8 cellular contexts compared by ENCODE assay signal in genomic region chr13:107205318-107206112, GRCh38.
DNase-seq lines count a peak whose midpoint lies in the region; ATAC-seq, FAIRE-seq and TF ChIP-seq lines count a peak whose summit lies in the region.

No MANE protein-coding gene starts in this region.

- intact Hi-C loops in prostate gland (cut with DNase I) = no loop called here

- no peaks in the 10 kb centered on the region for H3K36me3 Mint-ChIP-seq in glutamatergic neuron (ENCODE audit: unreplicated experiment)

- H3K36me3 ChIP-seq in RWPE2 (ENCODE audit: low read depth) (no peaks in the 10 kb centered on the region), prostate gland (no peaks in the 10 kb centered on the region)

- H3K4me3 ChIP-seq in RWPE2 (ENCODE audit: severe bottlenecking) = no peak overlapping the region
- no peak overlapping the region for H3K4me3 ChIP-seq in prostate gland

- DNase-seq in HuH-7.5 (ENCODE audit: low spot score) (peak; percentile 34), RWPE2 (ENCODE audit: low spot score) (no peak), glutamatergic neuron (peak; percentile 89), prostate gland (ENCODE audit: low spot score) (peak; percentile 29), SW 1271 (lab: John Stamatoyannopoulos, UW) (no peak)
- peak; percentile 13 to 37 (median 20) for DNase-seq in activated naive CD4-positive, alpha-beta T cell (lab: John Stamatoyannopoulos, UW)

- H3K27me3 ChIP-seq in RWPE2 (ENCODE audit: insufficient read depth, poor library complexity, severe bottlenecking) (peaks cover 3% of the 10 kb centered on the region), prostate gland (replicated peaks; ENCODE audit: insufficient read depth) (no peaks in the 10 kb centered on the region)

- TF ChIP-seq CTCF in RWPE2 (IDR thresholded peaks at IDR 0.05; ENCODE audit: poor library complexity, severe bottlenecking) (peak; percentile 98), glutamatergic neuron (IDR thresholded peaks at IDR 0.05; ENCODE audit: partially characterized antibody, unreplicated experiment) (peak; percentile 98), prostate gland (IDR thresholded peaks at IDR 0.05) (peak; percentile 60 to 84 (median 72))

- H3K9me3 Mint-ChIP-seq in glutamatergic neuron (ENCODE audit: unreplicated experiment) = peaks cover 4% of the 10 kb centered on the region

- 27% methylated on average over 16 of the region's 16 CpGs for WGBS in prostate gland

- peak; percentile 93 for ATAC-seq in GM21619 (IDR thresholded peaks at IDR 0.05; ENCODE audit: unreplicated experiment)
- peak; percentile 82 for ATAC-seq in RWPE2 (ENCODE audit: low read depth)

- TF ChIP-seq POLR2A in prostate gland (IDR thresholded peaks at IDR 0.05) = no peak

- H3K4me3 Mint-ChIP-seq in glutamatergic neuron (ENCODE audit: unreplicated experiment) = peak overlapping the region; percentile 50

- no peaks in the 10 kb centered on the region for H3K27me3 Mint-ChIP-seq in glutamatergic neuron (ENCODE audit: unreplicated experiment)

- H3K4me1 ChIP-seq in RWPE2 (ENCODE audit: insufficient read depth, poor library complexity, severe bottlenecking) = peaks cover 4% of the 10 kb centered on the region
- H3K4me1 ChIP-seq in prostate gland (replicated peaks) = no peaks in the 10 kb centered on the region

- H3K9me3 ChIP-seq in RWPE2 (ENCODE audit: severe bottlenecking) = no peaks in the 10 kb centered on the region
- H3K9me3 ChIP-seq in prostate gland = no peaks in the 10 kb centered on the region

- H3K4me1 Mint-ChIP-seq in glutamatergic neuron (ENCODE audit: low read depth, unreplicated experiment) = peaks cover 4% of the 10 kb centered on the region

- peak; percentile 44 for FAIRE-seq in G401.6 (lab: Jason Lieb, UNC)

- H3K27ac Mint-ChIP-seq in glutamatergic neuron (ENCODE audit: unreplicated experiment) = peak overlapping the region; percentile 41

- H3K27ac ChIP-seq in RWPE2 (ENCODE audit: poor library complexity, severe bottlenecking) (no peak overlapping the region), prostate gland (no peak overlapping the region)

Comparison
In these comparisons a context has a peak if more than half of its experiments do, and no peak if none do; other contexts are left out.
1. DNase-seq: peak in HuH-7.5 (single experiment), activated naive CD4-positive, alpha-beta T cell (4 of 4), glutamatergic neuron (single experiment) and prostate gland (single experiment); none in RWPE2 (single experiment) and SW 1271 (0 of 2).
2. Peak in every context shown above with its lines, with median percentiles within 50 percentile points of each other: CTCF ChIP-seq.